Comparison of ENCODE assay signal across 9 cellular contexts in genomic region chr1:107480548-107480947, GRCh38.
DNase-seq lines count a peak whose midpoint lies in the region; ATAC-seq and TF ChIP-seq lines count a peak whose summit lies in the region.
"Had no signal": no experiment of that assay in that cellular context is flagged by ENCODE, and none has a peak within 500 bp of the region (broad histone marks: within the 10 kb centered on the region; RNA-seq: fewer than 3 reads in every experiment).

No MANE protein-coding gene starts in this region.

- no peak overlapping the region for H3K9ac ChIP-seq in MM.1S (ENCODE audit: low read length)

- no peaks in the 10 kb centered on the region for H4K20me1 ChIP-seq in MM.1S (ENCODE audit: insufficient read depth, low read length)

- peaks cover 3% of the 10 kb centered on the region for H3K27me3 Mint-ChIP-seq in chondrocyte (ENCODE audit: low read depth)

- no peaks in the 10 kb centered on the region for H3K36me3 ChIP-seq in MM.1S (replicated peaks; ENCODE audit: insufficient read depth, low read length)

- intact Hi-C loops in left colon (cut with DNase I, micrococcal nuclease): no loop called here

- H3K9me3 Mint-ChIP-seq in chondrocyte (ENCODE audit: low read depth): no peaks in the 10 kb centered on the region
- H3K9me3 Mint-ChIP-seq: natural killer cell had no signal

- no peak overlapping the region for H3K27ac Mint-ChIP-seq in chondrocyte (ENCODE audit: unreplicated experiment)
- H3K27ac Mint-ChIP-seq: natural killer cell had no signal

- no peaks in the 10 kb centered on the region for H3K4me1 ChIP-seq in MM.1S (ENCODE audit: low read length)

- peak; percentile 32 for TF ChIP-seq CTCF in AG10803 (conservative IDR thresholded peaks at IDR 0.05; ENCODE audit: low read length)
- TF ChIP-seq CTCF in MM.1S (IDR thresholded peaks at IDR 0.05; ENCODE audit: low read length): peak; percentile 23
- no peak for TF ChIP-seq CTCF in chondrocyte (IDR thresholded peaks at IDR 0.05)

- peak overlapping the region; percentile 35 for H3K4me3 ChIP-seq in AG10803 (ENCODE audit: low read length)
- H3K4me3 ChIP-seq in MM.1S (ENCODE audit: low read length): no peak overlapping the region

- H3K27me3 ChIP-seq in MM.1S (replicated peaks; ENCODE audit: insufficient read depth, low read length): no peaks in the 10 kb centered on the region

- H3F3A ChIP-seq in MM.1S (ENCODE audit: insufficient read depth, low read length): no peaks in the 10 kb centered on the region

- H3K4me3 Mint-ChIP-seq in chondrocyte (ENCODE audit: unreplicated experiment): no peak overlapping the region
- H3K4me3 Mint-ChIP-seq: natural killer cell had no signal

- H2AFZ ChIP-seq in MM.1S (ENCODE audit: low read length): no peak overlapping the region

- no peaks in the 10 kb centered on the region for H3K36me3 Mint-ChIP-seq in chondrocyte (ENCODE audit: low read depth)
- H3K36me3 Mint-ChIP-seq: natural killer cell had no signal

- no peaks in the 10 kb centered on the region for H3K9me3 ChIP-seq in MM.1S (replicated peaks; ENCODE audit: insufficient read depth, low read length)

- no peaks in the 10 kb centered on the region for H3K79me2 ChIP-seq in MM.1S (ENCODE audit: low read length)

- ATAC-seq in GM19351 (IDR thresholded peaks at IDR 0.05; ENCODE audit: unreplicated experiment): peak; percentile 69
- no peak for ATAC-seq in left colon
- no peak for ATAC-seq in GM21737 (IDR thresholded peaks at IDR 0.05; ENCODE audit: unreplicated experiment)

- DNase-seq in AG10803 (ENCODE audit: low read depth) (peak; percentile 12), MM.1S (peak; percentile 26), left colon (peak; percentile 25 to 31), MV-4-11 (lab: John Stamatoyannopoulos, UW) (no peak), chondrocyte (ENCODE audit: low spot score) (no peak), NCI-H2029 treated with DMSO at 0.1 percent for 48 hours (lab: John Stamatoyannopoulos, UW) (no peak)
- DNase-seq: natural killer cell had no signal

- no peak overlapping the region for H3K27ac ChIP-seq in MM.1S (ENCODE audit: low read length)

- no peaks in the 10 kb centered on the region for H3K4me1 Mint-ChIP-seq in chondrocyte (ENCODE audit: low read depth)

- H3K9me2 ChIP-seq in MM.1S (replicated peaks; ENCODE audit: insufficient read depth, low read length): no peaks in the 10 kb centered on the region

- H3K4me2 ChIP-seq in MM.1S (ENCODE audit: low read depth, low read length): peak overlapping the region; percentile 27; the same call in 1 of the 2 replicates

Comparison
In these comparisons a context has a peak if more than half of its experiments do, and no peak if none do; other contexts are left out.
1. DNase-seq: peak in AG10803 (single experiment), MM.1S (single experiment) and left colon (2 of 2); none in MV-4-11 (single experiment), chondrocyte (single experiment) and NCI-H2029 treated with DMSO at 0.1 percent for 48 hours (single experiment).